8 cellular contexts compared by ENCODE assay signal in the genomic region with DNA sequence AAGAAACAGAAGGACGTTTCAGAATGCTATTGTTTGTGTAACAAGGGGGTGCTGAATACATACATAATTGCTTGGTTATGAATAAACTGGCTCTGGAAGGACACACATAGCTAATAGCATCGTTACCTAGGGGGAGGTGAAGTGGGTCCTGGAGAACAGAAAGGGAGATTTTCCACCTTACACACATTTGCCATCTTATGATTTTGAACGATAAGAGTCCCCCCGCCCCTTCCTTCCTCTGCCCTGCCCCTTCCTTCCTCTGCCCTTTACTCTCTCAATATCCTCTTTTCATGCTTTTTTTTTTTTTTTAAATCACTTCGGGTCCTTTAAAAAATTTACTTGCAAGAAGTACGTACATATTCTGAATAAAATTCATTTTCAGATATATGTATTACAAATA. TPM values are rescaled to one million over a fixed set of nuclear protein-coding genes. Genes with fewer than 3 reads are reported as not detected.
A peak's percentile ranks its signal among the peaks of the same experiment; 100 is the strongest.
DNase-seq lines count a peak whose midpoint lies in the region; ATAC-seq and TF ChIP-seq lines count a peak whose summit lies in the region.

No MANE protein-coding gene starts in this region.

- H3K9me3 ChIP-seq in duodenal mucosa (ENCODE audit: control insufficient read depth in 1 of 2, low read length in 2 of 2) = no peaks in the 10 kb centered on the region
- no peaks in the 10 kb centered on the region for H3K9me3 ChIP-seq in aorta (ENCODE audit: control insufficient read depth, low read length)

- H3K27ac ChIP-seq in HL-60 (replicated peaks) (peak overlapping the region; percentile 91), duodenal mucosa (ENCODE audit: low read depth, low read length) (no peak overlapping the region), aorta (ENCODE audit: low read depth in 1 of 2, low read length in 2 of 2) (no peak overlapping the region)

- TF ChIP-seq CTCF in HL-60 (IDR thresholded peaks at IDR 0.05; ENCODE audit: insufficient read depth, low read length) = no peak

- H3K4me3 ChIP-seq in HL-60 (replicated peaks; ENCODE audit: insufficient read depth, low read length) (peak overlapping the region; percentile 85), duodenal mucosa (ENCODE audit: low read depth in 1 of 2, low read length in 2 of 2) (peak overlapping the region; percentile 89 to 95), aorta (ENCODE audit: low read length in 2 of 2) (no peak overlapping the region)

- DNase-seq in HL-60 (ENCODE audit: low read depth in 1 of 2, low spot score in 1 of 2) = peak in 1 of 2 experiments; percentile 67
- peak; percentile 56 for DNase-seq in T-helper 9 cell
- peak in 2 of 3 experiments; percentile 13 to 44 for DNase-seq in stimulated activated CD4-positive, alpha-beta T cell treated with anti-CD3 and anti-CD28 coated beads, TNF-alpha, amount 100 ng/mL, for 4 hours (ENCODE audit: low read depth in 3 of 3)
- no peak for DNase-seq in DMS 273 treated with DMSO at 0.1 percent for 48 hours (lab: John Stamatoyannopoulos, UW)
- DNase-seq in NK-92 (lab: John Stamatoyannopoulos, UW; ENCODE audit: unreplicated experiment) = no peak
- DNase-seq in aorta = no peak

- intact Hi-C loops in aorta (cut with DNase I) = loop anchor here (2.0 to 10.0 kb wide), 8 partner anchors 41 to 386 kb away; a partner anchor contains a TSS

- peak overlapping the region; percentile 86 to 89 for H3K9ac ChIP-seq in duodenal mucosa (ENCODE audit: low read depth in 1 of 2, low read length in 2 of 2)

- H3K36me3 ChIP-seq in duodenal mucosa (ENCODE audit: control insufficient read depth in 1 of 2, insufficient read depth in 2 of 2, low read length in 2 of 2) (no peaks in the 10 kb centered on the region), aorta (ENCODE audit: control insufficient read depth in 1 of 2, insufficient read depth in 2 of 2, low read length in 1 of 2) (no peaks in the 10 kb centered on the region)

- no peaks in the 10 kb centered on the region for H3K27me3 ChIP-seq in HL-60 (ENCODE audit: insufficient read depth, poor library complexity, severe bottlenecking)
- H3K27me3 ChIP-seq in duodenal mucosa (ENCODE audit: control insufficient read depth in 1 of 2, insufficient read depth in 2 of 2, low read length in 2 of 2) = no peaks in the 10 kb centered on the region
- no peaks in the 10 kb centered on the region for H3K27me3 ChIP-seq in aorta (ENCODE audit: control insufficient read depth in 1 of 2, insufficient read depth in 2 of 2, low read length in 1 of 2)

- H3K4me1 ChIP-seq in duodenal mucosa (ENCODE audit: control insufficient read depth in 1 of 2, insufficient read depth in 2 of 2, low read length in 2 of 2) (peaks cover 12 to 17% of the 10 kb centered on the region in 2 donors), aorta (ENCODE audit: control insufficient read depth in 1 of 2, insufficient read depth in 2 of 2, low read length in 2 of 2) (no peaks in the 10 kb centered on the region)

- ATAC-seq in aorta (ENCODE audit: low FRiP score) (no peak), GM18907 (IDR thresholded peaks at IDR 0.05; ENCODE audit: unreplicated experiment) (no peak)

- 59 to 64% methylated on average over 6 of the region's 6 CpGs for WGBS in aorta, 2 donors

RNA-seq across cellular contexts. Expression of a gene that starts 0.9 kb away (rescaled TPM):
- total RNA-seq in aorta = 10 to 100 TPM; 16.9 to 21.8 TPM
- polyA plus RNA-seq in aorta = 10 to 100 TPM in 1 of 2 donors, 1 to 10 TPM in 1; 8.1 to 19.5 TPM

Comparison
In these comparisons a context has a peak if more than half of its experiments do, and no peak if none do; other contexts are left out.
1. DNase-seq: peak in T-helper 9 cell (single experiment) and stimulated activated CD4-positive, alpha-beta T cell treated with anti-CD3 and anti-CD28 coated beads, TNF-alpha, amount 100 ng/mL, for 4 hours (2 of 3); none in DMS 273 treated with DMSO at 0.1 percent for 48 hours (single experiment), NK-92 (single experiment) and aorta (0 of 2).
2. H3K4me3 ChIP-seq: peak in HL-60 (single experiment) and duodenal mucosa (2 of 2); none in aorta (0 of 2).